1 cellular context compared by ENCODE assay signal in genomic region chr17:37741334-37742113, GRCh38.
TF ChIP-seq lines count a peak whose summit lies in the region.

No MANE protein-coding gene starts in this region.

TF ChIP-seq in HEK293, 187 proteins besides CTCF, POLR2A, EP300 and RAD21 (continued from another document):
- TF ChIP-seq ZNF645 (tag by site-specific recombination; IDR thresholded peaks at IDR 0.05): no peak
- TF ChIP-seq IKZF3 (tag by site-specific recombination; IDR thresholded peaks at IDR 0.05): no peak
- TF ChIP-seq HOXD13 (CRISPR knock-in tag; IDR thresholded peaks at IDR 0.05; ENCODE audit: borderline replicate concordance): no peak
- TF ChIP-seq ZNF155 (tag by site-specific recombination; IDR thresholded peaks at IDR 0.05): no peak
- no peak for TF ChIP-seq SP2 (tag by site-specific recombination; IDR thresholded peaks at IDR 0.05)
